ENCODE assay signal across 40 cellular contexts in genomic region chr16:20388854-20389253, GRCh38. TPM values are rescaled to one million over a fixed set of nuclear protein-coding genes. Genes with fewer than 3 reads are reported as not detected.
"Had no signal": no experiment of that assay in that cellular context is flagged by ENCODE, and none has a peak within 500 bp of the region (broad histone marks: within the 10 kb centered on the region; RNA-seq: fewer than 3 reads in every experiment).

No MANE protein-coding gene starts in this region.

- H3K9me3 ChIP-seq: adrenal gland, body of pancreas, breast epithelium had no signal

- DNase-seq: activated B cell treated with CpG ODN at 0.5 μM for 24 hours; activated CD4-positive, alpha-beta memory T cell treated with anti-CD3 and anti-CD28 coated beads for 36 hours; activated CD4-positive, alpha-beta T cell treated with anti-CD3 and anti-CD28 coated beads for 4 hours; activated CD4-positive, alpha-beta T cell treated with anti-CD3 and anti-CD28 coated beads, Interleukin-2, amount 10 ng/mL, durations not matched to agents 24 days and 14 days; activated CD4-positive, alpha-beta T cell treated with anti-CD3 and anti-CD28 coated beads, Interleukin-2, amount 50 U/mL, for 1 hour; activated CD4-positive, alpha-beta T cell treated with anti-CD3 and anti-CD28 coated beads, Interleukin-2, amount 50 U/mL, for 4 hours; activated CD4-positive, CD25-positive, alpha-beta regulatory T cell treated with anti-CD3 and anti-CD28 coated beads, Interleukin-2, amount 50 U/mL, for 72 hours; activated CD8-positive, alpha-beta memory T cell treated with anti-CD3 and anti-CD28 coated beads, Interleukin-2, amount 50 U/mL, for 4 hours; activated CD8-positive, alpha-beta T cell treated with anti-CD3 and anti-CD28 coated beads for 36 hours; activated effector memory CD4-positive, alpha-beta T cell treated with anti-CD3 and anti-CD28 coated beads, Interleukin-2, amount 50 U/mL, for 16 hours; activated gamma-delta T cell treated with Interleukin-2 at 50 U/mL for 16 hours; activated naive CD4-positive, alpha-beta T cell; activated naive CD4-positive, alpha-beta T cell treated with anti-CD3 and anti-CD28 coated beads for 36 hours; activated naive CD4-positive, alpha-beta T cell treated with anti-CD3 and anti-CD28 coated beads, Interleukin-2, amount 50 U/mL, for 16 hours; activated naive CD8-positive, alpha-beta T cell treated with anti-CD3 and anti-CD28 coated beads for 36 hours; activated T-cell treated with anti-CD3 and anti-CD28 coated beads for 4 hours; activated T-cell treated with anti-CD3 and anti-CD28 coated beads, Interleukin-2, amount 50 U/mL, for 1 hour; activated T-cell treated with anti-CD3 and anti-CD28 coated beads, Interleukin-2, amount 50 U/mL, for 4 hours; activated T-cell treated with anti-CD3 and anti-CD28 coated beads, Interleukin-2, amount 50 U/mL, for 72 hours; adrenal gland; amniotic stem cell; aorta; body of pancreas; brain microvascular endothelial cell; central memory CD4-positive, alpha-beta T cell; T-cell; T-helper 17 cell; T1000 had no signal

- H3K36me3 ChIP-seq: adrenal gland, brain microvascular endothelial cell, breast epithelium had no signal

- H3K4me3 ChIP-seq: adrenal gland, body of pancreas, breast epithelium had no signal

- H3K27me3 ChIP-seq: adrenal gland, body of pancreas, brain microvascular endothelial cell, breast epithelium had no signal

- H3K4me1 ChIP-seq: breast epithelium had no signal

- ATAC-seq: activated CD8-positive, alpha-beta T cell treated with anti-CD3 and anti-CD28 coated beads for 36 hours; activated naive CD4-positive, alpha-beta T cell treated with anti-CD3 and anti-CD28 coated beads, Interleukin-2, amount 50 U/mL, for 72 hours; activated T-cell treated with anti-CD3 and anti-CD28 coated beads, Interleukin-2, amount 50 U/mL, for 4 hours; activated T-cell treated with anti-CD3 and anti-CD28 coated beads, Interleukin-2, amount 50 U/mL, for 72 hours; activated T-helper 17 cell treated with anti-CD3 and anti-CD28 coated beads, Interleukin-2, amount 50 U/mL, for 72 hours; body of pancreas; T-cell; T-helper 17 cell had no signal

- FAIRE-seq: astrocyte, TTC549 had no signal

- H3K27ac ChIP-seq: adrenal gland, body of pancreas, brain microvascular endothelial cell, breast epithelium, VCaP had no signal

RNA-seq across cellular contexts. Expression of gene PDILT, which starts 15.7 kb away (rescaled TPM):
- total RNA-seq: activated B cell treated with CpG ODN at 0.5 μM for 24 hours; activated CD4-positive, alpha-beta memory T cell treated with anti-CD3 and anti-CD28 coated beads for 36 hours; activated CD4-positive, alpha-beta T cell treated with anti-CD3 and anti-CD28 coated beads, Interleukin-2, amount 10 ng/mL, durations not matched to agents 24 days and 14 days; activated CD8-positive, alpha-beta memory T cell treated with anti-CD3 and anti-CD28 coated beads for 36 hours; activated CD8-positive, alpha-beta T cell treated with anti-CD3 and anti-CD28 coated beads for 36 hours; activated naive CD4-positive, alpha-beta T cell treated with anti-CD3 and anti-CD28 coated beads for 36 hours; activated naive CD4-positive, alpha-beta T cell treated with anti-CD3 and anti-CD28 coated beads, Interleukin-2, amount 50 U/mL, for 72 hours; activated naive CD8-positive, alpha-beta T cell treated with anti-CD3 and anti-CD28 coated beads for 36 hours; activated T-cell treated with anti-CD3 and anti-CD28 coated beads, Interleukin-2, amount 50 U/mL, for 4 hours; activated T-cell treated with anti-CD3 and anti-CD28 coated beads, Interleukin-2, amount 50 U/mL, for 72 hours; activated T-helper 1 cell treated with anti-CD3 and anti-CD28 coated beads, Interleukin-12 subunit alpha, Interleukin-12 subunit beta, Interleukin-2, Interleukin-4 antibody, amounts not matched to agents 30 ng/mL and 10 ng/mL and 1 ng/mL, durations not matched to agents 14 hours and 24 hours and 36 hours; activated T-helper 17 cell treated with anti-CD3 and anti-CD28 coated beads, Interleukin-2, amount 50 U/mL, for 72 hours; adrenal gland; aorta; astrocyte; body of pancreas; breast epithelium; cardiac septum; cerebellum; T-cell; T-helper 1 cell treated with Interleukin-12 subunit alpha and Interleukin-12 subunit beta and Interleukin-4 antibody, amounts not matched to agents 30 ng/mL and 1 ng/mL, for 36 hours; T-helper 17 cell; T-helper 2 cell treated with Interferon-gamma antibody and Interleukin-4, amounts not matched to agents 100 ng/mL and 5 ng/mL, for 36 hours had no signal
- polyA plus RNA-seq: adrenal gland, aorta had no signal

RNA-seq across cellular contexts. Expression of gene ACSM5, which starts 20.5 kb away (rescaled TPM):
- total RNA-seq: activated B cell treated with CpG ODN at 0.5 μM for 24 hours; activated CD4-positive, alpha-beta memory T cell treated with anti-CD3 and anti-CD28 coated beads for 36 hours; activated CD4-positive, alpha-beta T cell treated with anti-CD3 and anti-CD28 coated beads, Interleukin-2, amount 10 ng/mL, durations not matched to agents 24 days and 14 days; activated CD8-positive, alpha-beta memory T cell treated with anti-CD3 and anti-CD28 coated beads for 36 hours; activated CD8-positive, alpha-beta T cell treated with anti-CD3 and anti-CD28 coated beads for 36 hours; activated naive CD4-positive, alpha-beta T cell treated with anti-CD3 and anti-CD28 coated beads for 36 hours; activated naive CD4-positive, alpha-beta T cell treated with anti-CD3 and anti-CD28 coated beads, Interleukin-2, amount 50 U/mL, for 72 hours; activated naive CD8-positive, alpha-beta T cell treated with anti-CD3 and anti-CD28 coated beads for 36 hours; activated T-cell treated with anti-CD3 and anti-CD28 coated beads, Interleukin-2, amount 50 U/mL, for 4 hours; activated T-cell treated with anti-CD3 and anti-CD28 coated beads, Interleukin-2, amount 50 U/mL, for 72 hours; activated T-helper 1 cell treated with anti-CD3 and anti-CD28 coated beads, Interleukin-12 subunit alpha, Interleukin-12 subunit beta, Interleukin-2, Interleukin-4 antibody, amounts not matched to agents 30 ng/mL and 10 ng/mL and 1 ng/mL, durations not matched to agents 14 hours and 24 hours and 36 hours; activated T-helper 17 cell treated with anti-CD3 and anti-CD28 coated beads, Interleukin-2, amount 50 U/mL, for 72 hours; astrocyte; T-helper 1 cell treated with Interleukin-12 subunit alpha and Interleukin-12 subunit beta and Interleukin-4 antibody, amounts not matched to agents 30 ng/mL and 1 ng/mL, for 36 hours; T-helper 17 cell; T-helper 2 cell treated with Interferon-gamma antibody and Interleukin-4, amounts not matched to agents 100 ng/mL and 5 ng/mL, for 36 hours had no signal

RNA-seq across cellular contexts. Expression of gene UMOD, which starts 36.3 kb away (rescaled TPM):
- total RNA-seq: activated B cell treated with CpG ODN at 0.5 μM for 24 hours; activated CD4-positive, alpha-beta memory T cell treated with anti-CD3 and anti-CD28 coated beads for 36 hours; activated CD4-positive, alpha-beta T cell treated with anti-CD3 and anti-CD28 coated beads, Interleukin-2, amount 10 ng/mL, durations not matched to agents 24 days and 14 days; activated CD8-positive, alpha-beta memory T cell treated with anti-CD3 and anti-CD28 coated beads for 36 hours; activated CD8-positive, alpha-beta T cell treated with anti-CD3 and anti-CD28 coated beads for 36 hours; activated naive CD4-positive, alpha-beta T cell treated with anti-CD3 and anti-CD28 coated beads for 36 hours; activated naive CD4-positive, alpha-beta T cell treated with anti-CD3 and anti-CD28 coated beads, Interleukin-2, amount 50 U/mL, for 72 hours; activated naive CD8-positive, alpha-beta T cell treated with anti-CD3 and anti-CD28 coated beads for 36 hours; activated T-cell treated with anti-CD3 and anti-CD28 coated beads, Interleukin-2, amount 50 U/mL, for 4 hours; activated T-cell treated with anti-CD3 and anti-CD28 coated beads, Interleukin-2, amount 50 U/mL, for 72 hours; activated T-helper 1 cell treated with anti-CD3 and anti-CD28 coated beads, Interleukin-12 subunit alpha, Interleukin-12 subunit beta, Interleukin-2, Interleukin-4 antibody, amounts not matched to agents 30 ng/mL and 10 ng/mL and 1 ng/mL, durations not matched to agents 14 hours and 24 hours and 36 hours; activated T-helper 17 cell treated with anti-CD3 and anti-CD28 coated beads, Interleukin-2, amount 50 U/mL, for 72 hours; adrenal gland; aorta; astrocyte; breast epithelium; cardiac septum; cerebellum; T-cell; T-helper 1 cell treated with Interleukin-12 subunit alpha and Interleukin-12 subunit beta and Interleukin-4 antibody, amounts not matched to agents 30 ng/mL and 1 ng/mL, for 36 hours; T-helper 17 cell; T-helper 2 cell treated with Interferon-gamma antibody and Interleukin-4, amounts not matched to agents 100 ng/mL and 5 ng/mL, for 36 hours had no signal
- polyA plus RNA-seq: adrenal gland, aorta had no signal
